ENCODE assay signal across 9 cellular contexts in the genomic region with DNA sequence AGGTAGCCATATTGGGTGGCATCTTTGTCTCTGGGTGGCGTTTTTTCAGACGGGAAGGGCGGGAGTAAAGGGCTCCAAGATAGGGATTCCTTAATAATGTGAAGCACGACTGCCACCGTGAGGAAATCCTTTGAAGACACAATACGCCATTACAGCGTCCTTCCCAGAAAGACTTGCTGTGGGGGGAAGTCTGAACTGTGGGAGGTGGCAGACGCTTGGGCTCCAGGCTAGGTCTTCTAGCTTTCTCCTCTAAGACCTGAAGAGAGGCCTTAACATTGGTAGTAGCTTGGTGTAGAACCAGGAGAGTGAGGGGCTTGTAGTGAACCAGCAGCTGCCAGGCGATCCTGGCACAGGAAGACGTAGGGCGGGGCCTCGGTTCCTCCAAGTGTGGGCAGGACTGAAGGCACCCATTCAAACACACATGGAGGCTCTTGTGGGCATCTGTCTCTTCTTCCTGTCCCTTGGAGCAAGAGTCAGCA.
DNase-seq lines count a peak whose midpoint lies in the region; ATAC-seq and TF ChIP-seq lines count a peak whose summit lies in the region.
"Had no signal": no experiment of that assay in that cellular context is flagged by ENCODE, and none has a peak within 500 bp of the region (broad histone marks: within the 10 kb centered on the region; RNA-seq: fewer than 3 reads in every experiment).

No MANE protein-coding gene starts in this region.

- intact Hi-C loops in naive thymus-derived CD4-positive, alpha-beta T cell (cut with micrococcal nuclease) = no loop called here
- intact Hi-C loops in activated CD4-positive, alpha-beta T cell treated with anti-CD3 and anti-CD28 coated beads, Interleukin-2, amount 10 ng/mL, durations not matched to agents 24 days and 14 days (cut with micrococcal nuclease) = no loop called here

- peaks cover 0 to 35% of the 10 kb centered on the region in 2 experiments; a peak in 2 of 3 replicates for H3K36me3 ChIP-seq in HEK293 (ENCODE audit: control insufficient read depth in 2 of 2, insufficient read depth in 1 of 2, low read length in 2 of 2)
- H3K36me3 ChIP-seq in adipocyte (ENCODE audit: control insufficient read depth, insufficient read depth, low read length, severe bottlenecking) = no peaks in the 10 kb centered on the region
- no peaks in the 10 kb centered on the region for H3K36me3 ChIP-seq in naive thymus-derived CD4-positive, alpha-beta T cell (ENCODE audit: control insufficient read depth in 2 of 3, insufficient read depth in 3 of 3, low read length in 3 of 3)
- H3K36me3 ChIP-seq: MG63 had no signal

- H3K4me1 Mint-ChIP-seq in naive thymus-derived CD4-positive, alpha-beta T cell = peaks cover 0 to 13% (median 0%) of the 10 kb centered on the region in 7 donors
- no peaks in the 10 kb centered on the region for H3K4me1 Mint-ChIP-seq in activated CD4-positive, alpha-beta T cell treated with anti-CD3 and anti-CD28 coated beads, Interleukin-2, amount 10 ng/mL, durations not matched to agents 24 days and 14 days

- H3K27ac Mint-ChIP-seq in naive thymus-derived CD4-positive, alpha-beta T cell = peak overlapping the region in 4 of 9 donors; percentile 96 to 99 (median 96)
- H3K27ac Mint-ChIP-seq in activated CD4-positive, alpha-beta T cell treated with anti-CD3 and anti-CD28 coated beads, Interleukin-2, amount 10 ng/mL, durations not matched to agents 24 days and 14 days = no peak overlapping the region

- no peaks in the 10 kb centered on the region for H3K27me3 ChIP-seq in adipocyte (replicated peaks; ENCODE audit: control insufficient read depth, insufficient read depth, low read length)
- no peaks in the 10 kb centered on the region for H3K27me3 ChIP-seq in naive thymus-derived CD4-positive, alpha-beta T cell (ENCODE audit: control insufficient read depth in 2 of 2, insufficient read depth in 2 of 2, low read length in 2 of 2)
- H3K27me3 ChIP-seq: MG63 had no signal

- H3K36me3 Mint-ChIP-seq in naive thymus-derived CD4-positive, alpha-beta T cell = peaks cover 4 to 25% (median 8%) of the 10 kb centered on the region in 5 donors
- peaks cover 39% of the 10 kb centered on the region for H3K36me3 Mint-ChIP-seq in activated CD4-positive, alpha-beta T cell treated with anti-CD3 and anti-CD28 coated beads, Interleukin-2, amount 10 ng/mL, durations not matched to agents 24 days and 14 days (ENCODE audit: low read depth)

- ATAC-seq in naive thymus-derived CD4-positive, alpha-beta T cell = no peak
- no peak for ATAC-seq in HG02798 (IDR thresholded peaks at IDR 0.05; ENCODE audit: poor library complexity, unreplicated experiment)

- POLR2A ChIA-PET in HEK293 (lab: Yijun Ruan, JAX) = no interaction called here
- POLR2A ChIA-PET in naive thymus-derived CD4-positive, alpha-beta T cell (lab: Charles Lee) = no interaction called here

- CTCF ChIA-PET in HEK293 (lab: Yijun Ruan, JAX) = interaction anchor here (0.9 to 2.1 kb wide), 9 partner anchors 10 to 42 kb away, joined by 3 to 10 read pairs (median 4); no protein-coding TSS in a partner anchor
- CTCF ChIA-PET in naive thymus-derived CD4-positive, alpha-beta T cell (lab: Charles Lee) = no interaction called here

- H3K4me3 ChIP-seq in HEK293 (ENCODE audit: low read depth, low read length) = peak overlapping the region; percentile 12
- peak overlapping the region; percentile 78 for H3K4me3 ChIP-seq in adipocyte (ENCODE audit: low read length)
- no peak overlapping the region for H3K4me3 ChIP-seq in naive thymus-derived CD4-positive, alpha-beta T cell (ENCODE audit: low read length)
- H3K4me3 ChIP-seq: MG63 had no signal

- TF ChIP-seq CTCF in HEK293 (tag by site-specific recombination; IDR thresholded peaks at IDR 0.05) = peak; percentile 57; the same call in 1 of the 2 replicates

- H3K9me3 ChIP-seq in HEK293 (ENCODE audit: control insufficient read depth, insufficient read depth, low read depth, low read length) (no peaks in the 10 kb centered on the region), adipocyte (ENCODE audit: control insufficient read depth, low read length) (peaks cover 14% of the 10 kb centered on the region)
- H3K9me3 ChIP-seq in naive thymus-derived CD4-positive, alpha-beta T cell (ENCODE audit: control insufficient read depth in 2 of 3, low read length in 3 of 3) = no peaks in the 10 kb centered on the region
- H3K9me3 ChIP-seq: MG63 had no signal

- no peaks in the 10 kb centered on the region for H3K27me3 Mint-ChIP-seq in naive thymus-derived CD4-positive, alpha-beta T cell
- no peaks in the 10 kb centered on the region for H3K27me3 Mint-ChIP-seq in activated CD4-positive, alpha-beta T cell treated with anti-CD3 and anti-CD28 coated beads, Interleukin-2, amount 10 ng/mL, durations not matched to agents 24 days and 14 days

- H3K9me3 Mint-ChIP-seq in naive thymus-derived CD4-positive, alpha-beta T cell = peaks cover 0 to 14% (median 5%) of the 10 kb centered on the region in 11 donors
- no peaks in the 10 kb centered on the region for H3K9me3 Mint-ChIP-seq in activated CD4-positive, alpha-beta T cell treated with anti-CD3 and anti-CD28 coated beads, Interleukin-2, amount 10 ng/mL, durations not matched to agents 24 days and 14 days

- DNase-seq in ELF-1 (ENCODE audit: low read depth, low spot score) = peak; percentile 42
- peak; percentile 45 for DNase-seq in adipocyte (ENCODE audit: low read depth)
- DNase-seq in naive thymus-derived CD4-positive, alpha-beta T cell = peak in 5 of 9 donors; percentile 79 to 88 (median 88)
- no peak for DNase-seq in activated CD4-positive, alpha-beta T cell treated with anti-CD3 and anti-CD28 coated beads, Interleukin-2, amount 10 ng/mL, durations not matched to agents 24 days and 14 days
- DNase-seq in NCI-H1092 (lab: John Stamatoyannopoulos, UW) = no peak
- DNase-seq in NCI-H1930 (lab: John Stamatoyannopoulos, UW) = no peak
- DNase-seq: MG63 had no signal

- peak overlapping the region; percentile 74 for H3K27ac ChIP-seq in HEK293 (ENCODE audit: extremely low read depth, low read depth, low read length)
- peak overlapping the region; percentile 67 for H3K27ac ChIP-seq in naive thymus-derived CD4-positive, alpha-beta T cell (ENCODE audit: low read depth, low read length)

- H3K4me3 Mint-ChIP-seq in naive thymus-derived CD4-positive, alpha-beta T cell = peak overlapping the region in 5 of 10 donors; percentile 94 to 100 (median 99)
- H3K4me3 Mint-ChIP-seq in activated CD4-positive, alpha-beta T cell treated with anti-CD3 and anti-CD28 coated beads, Interleukin-2, amount 10 ng/mL, durations not matched to agents 24 days and 14 days = no peak overlapping the region

- H3K4me1 ChIP-seq in HEK293 (ENCODE audit: control insufficient read depth, insufficient read depth, low read length) = peaks cover 3% of the 10 kb centered on the region; the same call in 1 of the 2 replicates
- H3K4me1 ChIP-seq in adipocyte (ENCODE audit: control insufficient read depth, insufficient read depth, low read length) = peaks cover 3% of the 10 kb centered on the region
- no peaks in the 10 kb centered on the region for H3K4me1 ChIP-seq in naive thymus-derived CD4-positive, alpha-beta T cell (ENCODE audit: control insufficient read depth in 2 of 2, insufficient read depth in 2 of 2, low read length in 2 of 2)

- H3K9ac ChIP-seq in adipocyte (ENCODE audit: low read length) = peak overlapping the region; percentile 73

TF ChIP-seq in HEK293, 187 proteins besides CTCF, POLR2A, EP300 and RAD21 (continues in another document):
- TF ChIP-seq ZNF747 (tag by site-specific recombination; IDR thresholded peaks at IDR 0.05) (no peak), MYNN (tag by site-specific recombination; IDR thresholded peaks at IDR 0.05; ENCODE audit: borderline replicate concordance) (no peak), ZFP41 (tag by site-specific recombination; IDR thresholded peaks at IDR 0.05; ENCODE audit: borderline replicate concordance) (no peak), ZNF473 (tag by site-specific recombination; IDR thresholded peaks at IDR 0.05) (no peak), ZNF184 (tag by site-specific recombination; IDR thresholded peaks at IDR 0.05) (no peak), ZNF529 (tag by site-specific recombination; IDR thresholded peaks at IDR 0.05; ENCODE audit: insufficient replicate concordance) (no peak)
- TF ChIP-seq, protein P1, sequence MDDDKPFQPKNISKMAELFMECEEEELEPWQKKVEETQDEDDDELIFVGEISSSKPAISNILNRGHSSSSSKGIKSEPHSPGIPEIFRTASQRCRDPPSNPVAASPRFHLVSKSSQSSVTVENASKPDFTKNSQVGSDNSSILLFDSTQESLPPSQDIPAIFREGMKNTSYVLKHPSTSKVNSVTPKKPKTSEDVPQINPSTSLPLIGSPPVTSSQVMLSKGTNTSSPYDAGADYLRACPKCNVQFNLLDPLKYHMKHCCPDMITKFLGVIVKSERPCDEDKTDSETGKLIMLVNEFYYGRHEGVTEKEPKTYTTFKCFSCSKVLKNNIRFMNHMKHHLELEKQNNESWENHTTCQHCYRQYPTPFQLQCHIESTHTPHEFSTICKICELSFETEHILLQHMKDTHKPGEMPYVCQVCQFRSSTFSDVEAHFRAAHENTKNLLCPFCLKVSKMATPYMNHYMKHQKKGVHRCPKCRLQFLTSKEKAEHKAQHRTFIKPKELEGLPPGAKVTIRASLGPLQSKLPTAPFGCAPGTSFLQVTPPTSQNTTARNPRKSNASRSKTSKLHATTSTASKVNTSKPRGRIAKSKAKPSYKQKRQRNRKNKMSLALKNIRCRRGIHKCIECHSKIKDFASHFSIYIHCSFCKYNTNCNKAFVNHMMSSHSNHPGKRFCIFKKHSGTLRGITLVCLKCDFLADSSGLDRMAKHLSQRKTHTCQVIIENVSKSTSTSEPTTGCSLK (tag by site-specific recombination; IDR thresholded peaks at IDR 0.05) = no peak

Comparison
In these comparisons a context has a peak if more than half of its experiments do, and no peak if none do; other contexts are left out.
1. DNase-seq: peak in ELF-1 (single experiment), adipocyte (single experiment) and naive thymus-derived CD4-positive, alpha-beta T cell (5 of 9); none in activated CD4-positive, alpha-beta T cell treated with anti-CD3 and anti-CD28 coated beads, Interleukin-2, amount 10 ng/mL, durations not matched to agents 24 days and 14 days (single experiment), NCI-H1092 (single experiment) and NCI-H1930 (0 of 2).